21 cellular contexts compared by ENCODE assay signal in genomic region chr21:25936776-25937175, GRCh38.
A peak's percentile ranks its signal among the peaks of the same experiment; 100 is the strongest.
DNase-seq lines count a peak whose midpoint lies in the region; ATAC-seq and TF ChIP-seq lines count a peak whose summit lies in the region.
"Had no signal": no experiment of that assay in that cellular context is flagged by ENCODE, and none has a peak within 500 bp of the region (broad histone marks: within the 10 kb centered on the region; RNA-seq: fewer than 3 reads in every experiment).

No MANE protein-coding gene starts in this region.

- H3K27me3 Mint-ChIP-seq in memory B cell: no peaks in the 10 kb centered on the region
- H3K27me3 Mint-ChIP-seq: activated naive CD8-positive, alpha-beta T cell had no signal

- intact Hi-C loops in left ventricle myocardium superior (cut with micrococcal nuclease) (no loop called here), uterus (cut with DNase I; ENCODE audit: low total_unique reads) (no loop called here)

- H3K9me3 ChIP-seq in right atrium auricular region (no peaks in the 10 kb centered on the region), uterus (no peaks in the 10 kb centered on the region)
- H3K9me3 ChIP-seq: SJCRH30 had no signal

- no peak for TF ChIP-seq POLR2A in uterus (IDR thresholded peaks at IDR 0.05)

- no peaks in the 10 kb centered on the region for H3K9me3 Mint-ChIP-seq in memory B cell
- H3K9me3 Mint-ChIP-seq: CD14-positive monocyte had no signal

- peak overlapping the region; percentile 47 for H3K27ac Mint-ChIP-seq in memory B cell
- H3K27ac Mint-ChIP-seq: activated naive CD8-positive, alpha-beta T cell had no signal

- H3K27ac ChIP-seq in right atrium auricular region: peak overlapping the region in 1 of 2 donors; percentile 71
- H3K27ac ChIP-seq in uterus: peak overlapping the region; percentile 7 to 77
- H3K27ac ChIP-seq: cardiac muscle cell, SJCRH30 had no signal

- H3K4me3 ChIP-seq in right atrium auricular region (no peak overlapping the region), choroid plexus epithelial cell (ENCODE audit: low read depth, low read length) (no peak overlapping the region), uterus (no peak overlapping the region)
- H3K4me3 ChIP-seq: cardiac muscle cell, GM12878, SJCRH30 had no signal

- no peaks in the 10 kb centered on the region for H3K27me3 ChIP-seq in right atrium auricular region
- H3K27me3 ChIP-seq in uterus: no peaks in the 10 kb centered on the region
- H3K27me3 ChIP-seq: cardiac muscle cell, SJCRH30 had no signal

- H3K4me3 Mint-ChIP-seq in memory B cell: no peak overlapping the region
- H3K4me3 Mint-ChIP-seq: activated naive CD8-positive, alpha-beta T cell; CD14-positive monocyte had no signal

- peaks cover 0 to 39% of the 10 kb centered on the region in 2 donors for H3K4me1 ChIP-seq in right atrium auricular region
- H3K4me1 ChIP-seq in uterus: peaks cover 0 to 4% of the 10 kb centered on the region in 2 donors

- ATAC-seq in left ventricle myocardium superior (peak; percentile 10), memory B cell (ENCODE audit: low read depth) (no peak), GM19397 (IDR thresholded peaks at IDR 0.05; ENCODE audit: unreplicated experiment) (no peak)
- ATAC-seq: GM12878 had no signal

- TF ChIP-seq CTCF in right atrium auricular region (IDR thresholded peaks at IDR 0.05) (no peak), choroid plexus epithelial cell (conservative IDR thresholded peaks at IDR 0.05; ENCODE audit: low read depth, low read length) (no peak), uterus (IDR thresholded peaks at IDR 0.05) (no peak)

- peaks cover 5% of the 10 kb centered on the region for H3K4me1 Mint-ChIP-seq in memory B cell

- H3K36me3 ChIP-seq in right atrium auricular region (no peaks in the 10 kb centered on the region), uterus (no peaks in the 10 kb centered on the region)

- H3K36me3 Mint-ChIP-seq in memory B cell: peaks cover 4% of the 10 kb centered on the region

- no peak for DNase-seq in left ventricle myocardium superior
- DNase-seq in right atrium auricular region (ENCODE audit: low spot score): no peak
- DNase-seq in choroid plexus epithelial cell (ENCODE audit: low read depth): peak; percentile 38
- DNase-seq in memory B cell (ENCODE audit: low spot score in 2 of 2): no peak
- no peak for DNase-seq in uterus
- no peak for DNase-seq in SKM-1 treated with dmso at 0.1 percent for 144 hours (lab: John Stamatoyannopoulos, UW; ENCODE audit: unreplicated experiment)
- no peak for DNase-seq in activated CD4-positive, alpha-beta T cell treated with anti-CD3 and anti-CD28 coated beads, Interleukin-2, amount 50 U/mL, for 1 hour
- DNase-seq: ACHN; activated CD8-positive, alpha-beta memory T cell treated with anti-CD3 and anti-CD28 coated beads for 24 hours; effector CD8-positive, alpha-beta T cell; kidney glomerular epithelial cell; midbrain; NCI-H1417 treated with DMSO at 0.1 percent for 48 hours; NCI-H2171; SJCRH30; stimulated activated CD4-positive, alpha-beta T cell treated with anti-CD3 and anti-CD28 coated beads, Interleukin-4, amount 100 ng/mL, for 4 hours had no signal
